15 cellular contexts compared by ENCODE assay signal in genomic region chr19:6228523-6229215, GRCh38. TPM values are rescaled to one million over a fixed set of nuclear protein-coding genes. Genes with fewer than 3 reads are reported as not detected.
A peak's percentile ranks its signal among the peaks of the same experiment; 100 is the strongest.
DNase-seq lines count a peak whose midpoint lies in the region; ATAC-seq and TF ChIP-seq lines count a peak whose summit lies in the region.
"Had no signal": no experiment of that assay in that cellular context is flagged by ENCODE, and none has a peak within 500 bp of the region (broad histone marks: within the 10 kb centered on the region; RNA-seq: fewer than 3 reads in every experiment).

No MANE protein-coding gene starts in this region.

- no peak for TF ChIP-seq POLR2A in spleen (IDR thresholded peaks at IDR 0.05)

- H3K27ac Mint-ChIP-seq in GM23338, result peak overlapping the region; percentile 89
- H3K27ac Mint-ChIP-seq in WTC11, result peak overlapping the region; percentile 95
- no peak overlapping the region for H3K27ac Mint-ChIP-seq in activated naive CD4-positive, alpha-beta T cell treated with anti-CD3 and anti-CD28 coated beads for 36 hours
- H3K27ac Mint-ChIP-seq: stimulated activated naive CD8-positive, alpha-beta T cell treated with anti-CD3 and anti-CD28 coated beads, Interleukin-15, Interleukin-2, amounts not matched to agents 100 ng/mL and 50 ng/mL, for 24 hours had no signal

- H3K9me3 ChIP-seq in right cardiac atrium (ENCODE audit: control insufficient read depth, low read length) (no peaks in the 10 kb centered on the region), spleen (no peaks in the 10 kb centered on the region)
- H3K9me3 ChIP-seq: colonic mucosa, MG63, right lobe of liver had no signal

- H3K27me3 ChIP-seq in GM23338 (ENCODE audit: insufficient read depth), result no peaks in the 10 kb centered on the region
- no peaks in the 10 kb centered on the region for H3K27me3 ChIP-seq in right cardiac atrium (ENCODE audit: control insufficient read depth, insufficient read depth)
- no peaks in the 10 kb centered on the region for H3K27me3 ChIP-seq in spleen (replicated peaks in 1 of 7)
- H3K27me3 ChIP-seq: colonic mucosa, MG63, right lobe of liver had no signal

- WGBS in right cardiac atrium, result 74% methylated on average over 35 of the region's 35 CpGs
- WGBS in spleen, 5 donors, result 83 to 87% (median 86%) methylated on average over 31 to 35 of the region's 35 CpGs

- H3K27me3 Mint-ChIP-seq in GM23338 (ENCODE audit: insufficient read depth, low read depth, poor library complexity) (peaks cover 11% of the 10 kb centered on the region), WTC11 (ENCODE audit: low read depth) (no peaks in the 10 kb centered on the region)
- no peaks in the 10 kb centered on the region for H3K27me3 Mint-ChIP-seq in activated naive CD4-positive, alpha-beta T cell treated with anti-CD3 and anti-CD28 coated beads for 36 hours (ENCODE audit: low read depth)
- H3K27me3 Mint-ChIP-seq: stimulated activated naive CD8-positive, alpha-beta T cell treated with anti-CD3 and anti-CD28 coated beads, Interleukin-15, Interleukin-2, amounts not matched to agents 100 ng/mL and 50 ng/mL, for 24 hours had no signal

- DNase-seq in GM23338 (ENCODE audit: low spot score), result no peak
- no peak for DNase-seq in WTC11 (ENCODE audit: low spot score)
- DNase-seq in right cardiac atrium, result peak in 2 of 3 donors; percentile 34 to 55
- DNase-seq in spleen, result peak; percentile 65
- DNase-seq in activated naive CD4-positive, alpha-beta T cell treated with anti-CD3 and anti-CD28 coated beads for 36 hours, result no peak
- no peak for DNase-seq in SHP77 (lab: John Stamatoyannopoulos, UW)
- DNase-seq: activated naive CD4-positive, alpha-beta T cell; colonic mucosa; left colon; MG63; NCI-H146; NCI-H345 had no signal

- H4K20me1 ChIP-seq in GM23338 (replicated peaks; ENCODE audit: insufficient read depth), result peaks cover 16% of the 10 kb centered on the region

- H3K4me1 Mint-ChIP-seq in GM23338 (peaks cover 10% of the 10 kb centered on the region), WTC11 (peaks cover 4% of the 10 kb centered on the region)
- no peaks in the 10 kb centered on the region for H3K4me1 Mint-ChIP-seq in activated naive CD4-positive, alpha-beta T cell treated with anti-CD3 and anti-CD28 coated beads for 36 hours (ENCODE audit: low read depth)

- CTCF ChIA-PET in WTC11 (lab: Charles Lee), result interaction anchor here (2.0 kb wide), 1 partner anchor 10 kb away, joined by 9 read pairs; no protein-coding TSS in a partner anchor
- CTCF ChIA-PET in activated naive CD4-positive, alpha-beta T cell treated with anti-CD3 and anti-CD28 coated beads for 36 hours (lab: Charles Lee), result no interaction called here

- no peak overlapping the region for H2AFZ ChIP-seq in GM23338

- no peaks in the 10 kb centered on the region for H3F3A ChIP-seq in GM23338 (replicated peaks; ENCODE audit: low read depth)

- no peaks in the 10 kb centered on the region; the same call in 1 of the 2 replicates for H3K36me3 ChIP-seq in GM23338 (ENCODE audit: insufficient read depth)
- peaks cover 0 to 72% (median 34%) of the 10 kb centered on the region in 6 donors for H3K36me3 ChIP-seq in spleen
- H3K36me3 ChIP-seq: colonic mucosa, MG63 had no signal

- H3K4me1 ChIP-seq in GM23338 (ENCODE audit: insufficient read depth) (no peaks in the 10 kb centered on the region), right cardiac atrium (ENCODE audit: control insufficient read depth, insufficient read depth, low read length) (peaks cover 12% of the 10 kb centered on the region), spleen (peaks cover 0 to 52% (median 16%) of the 10 kb centered on the region in 6 donors)
- H3K4me1 ChIP-seq: colonic mucosa had no signal

- H3K9me2 ChIP-seq in GM23338 (ENCODE audit: insufficient read depth), result no peaks in the 10 kb centered on the region

- no peak overlapping the region for H3K4me3 ChIP-seq in GM23338
- H3K4me3 ChIP-seq in right cardiac atrium (ENCODE audit: low read length), result no peak overlapping the region
- no peak overlapping the region for H3K4me3 ChIP-seq in spleen
- H3K4me3 ChIP-seq: colonic mucosa, MG63, right lobe of liver had no signal

- H3K4me3 Mint-ChIP-seq in GM23338, result no peak overlapping the region
- no peak overlapping the region for H3K4me3 Mint-ChIP-seq in WTC11
- no peak overlapping the region for H3K4me3 Mint-ChIP-seq in activated naive CD4-positive, alpha-beta T cell treated with anti-CD3 and anti-CD28 coated beads for 36 hours
- H3K4me3 Mint-ChIP-seq: stimulated activated naive CD8-positive, alpha-beta T cell treated with anti-CD3 and anti-CD28 coated beads, Interleukin-15, Interleukin-2, amounts not matched to agents 100 ng/mL and 50 ng/mL, for 24 hours had no signal

- H3K9me3 Mint-ChIP-seq in GM23338, result no peaks in the 10 kb centered on the region; the same call in 1 of the 3 replicates
- H3K9me3 Mint-ChIP-seq in WTC11, result no peaks in the 10 kb centered on the region
- no peaks in the 10 kb centered on the region for H3K9me3 Mint-ChIP-seq in activated naive CD4-positive, alpha-beta T cell treated with anti-CD3 and anti-CD28 coated beads for 36 hours
- H3K9me3 Mint-ChIP-seq: stimulated activated naive CD8-positive, alpha-beta T cell treated with anti-CD3 and anti-CD28 coated beads, Interleukin-15, Interleukin-2, amounts not matched to agents 100 ng/mL and 50 ng/mL, for 24 hours had no signal

- ATAC-seq in GM23338, result peak; percentile 59
- no peak for ATAC-seq in WTC11
- no peak for ATAC-seq in right cardiac atrium
- ATAC-seq in HG03342 (IDR thresholded peaks at IDR 0.05; ENCODE audit: unreplicated experiment), result no peak
- ATAC-seq: left colon, right lobe of liver had no signal

- POLR2A ChIA-PET in WTC11 (lab: Charles Lee), result no interaction called here

- H3K79me2 ChIP-seq in GM23338 (replicated peaks; ENCODE audit: insufficient read depth), result peaks cover 50% of the 10 kb centered on the region

- H3K36me3 Mint-ChIP-seq in GM23338 (ENCODE audit: low read depth) (peaks cover 21% of the 10 kb centered on the region), WTC11 (peaks cover 12% of the 10 kb centered on the region)
- peaks cover 8% of the 10 kb centered on the region for H3K36me3 Mint-ChIP-seq in activated naive CD4-positive, alpha-beta T cell treated with anti-CD3 and anti-CD28 coated beads for 36 hours (ENCODE audit: low read depth)

- no peak overlapping the region for H3K4me2 ChIP-seq in GM23338

- TF ChIP-seq CTCF in GM23338 (conservative IDR thresholded peaks at IDR 0.05; ENCODE audit: low read depth in 2 of 2) (no peak), WTC11 (IDR thresholded peaks at IDR 0.05) (no peak), spleen (IDR thresholded peaks at IDR 0.05 in 8 of 11, conservative IDR thresholded peaks at IDR 0.05 in 3 of 11) (no peak)

- intact Hi-C loops in right cardiac atrium (cut with DNase I) (no loop called here), spleen (cut with DNase I; ENCODE audit: low total_unique reads) (no loop called here)
- intact Hi-C loops in activated naive CD4-positive, alpha-beta T cell treated with anti-CD3 and anti-CD28 coated beads for 36 hours (cut with micrococcal nuclease), result no loop called here

- H3K27ac ChIP-seq in GM23338 (ENCODE audit: low read depth) (no peak overlapping the region), right cardiac atrium (ENCODE audit: low read length) (no peak overlapping the region), spleen (no peak overlapping the region)
- H3K27ac ChIP-seq: colonic mucosa, right lobe of liver had no signal

TF ChIP-seq in WTC11, 78 proteins besides CTCF, POLR2A, EP300 and RAD21 (continues in another document):
- no peak for TF ChIP-seq FOXK1 (CRISPR knock-in tag; IDR thresholded peaks at IDR 0.05)
- TF ChIP-seq E2F4 (CRISPR knock-in tag; IDR thresholded peaks at IDR 0.05; ENCODE audit: borderline replicate concordance, low read depth), result no peak
- TF ChIP-seq ATF3 (CRISPR knock-in tag; conservative IDR thresholded peaks at IDR 0.05), result no peak
- TF ChIP-seq CBFB (CRISPR knock-in tag; IDR thresholded peaks at IDR 0.05; ENCODE audit: low read depth), result no peak
- no peak for TF ChIP-seq MYBL2 (CRISPR knock-in tag; IDR thresholded peaks at IDR 0.05)
- no peak for TF ChIP-seq ATF1 (CRISPR knock-in tag; IDR thresholded peaks at IDR 0.05)

RNA-seq across cellular contexts. Expression of gene MLLT1, which starts 51.1 kb away (rescaled TPM):
- total RNA-seq in GM23338 (2014; rRNA removed; shearing (Covaris generic)), result 15.4 and 23.4 TPM in 2 replicates
- polyA plus RNA-seq in GM23338 (2016; fragmentation: Nextera tagmentation; extraction: Ambion mirVana), result 17.8 and 19.9 TPM in 2 replicates
- total RNA-seq in WTC11 (2021), result 49.9 to 58.2 TPM (median 50.2 TPM) in 3 replicates
- total RNA-seq in right cardiac atrium, result 10 to 100 TPM; 62.5 to 67.3 (median 65.5) TPM
- 34.8 TPM for polyA plus RNA-seq in right cardiac atrium
- 10 to 100 TPM; 18.9 to 57.2 (median 41.3) TPM for total RNA-seq in spleen
- polyA plus RNA-seq in spleen, result 10 to 100 TPM; 10.1 to 20.6 (median 15.0) TPM
- 10 to 100 TPM; 30.6 to 31.3 TPM for total RNA-seq in activated naive CD4-positive, alpha-beta T cell treated with anti-CD3 and anti-CD28 coated beads for 36 hours

Comparison
In these comparisons a context has a peak if more than half of its experiments do, and no peak if none do; other contexts are left out.
1. DNase-seq: peak in right cardiac atrium (2 of 3) and spleen (single experiment); none in GM23338 (single experiment), WTC11 (single experiment), activated naive CD4-positive, alpha-beta T cell treated with anti-CD3 and anti-CD28 coated beads for 36 hours (single experiment) and SHP77 (0 of 2).